8 cellular contexts compared by ENCODE assay signal in the genomic region with DNA sequence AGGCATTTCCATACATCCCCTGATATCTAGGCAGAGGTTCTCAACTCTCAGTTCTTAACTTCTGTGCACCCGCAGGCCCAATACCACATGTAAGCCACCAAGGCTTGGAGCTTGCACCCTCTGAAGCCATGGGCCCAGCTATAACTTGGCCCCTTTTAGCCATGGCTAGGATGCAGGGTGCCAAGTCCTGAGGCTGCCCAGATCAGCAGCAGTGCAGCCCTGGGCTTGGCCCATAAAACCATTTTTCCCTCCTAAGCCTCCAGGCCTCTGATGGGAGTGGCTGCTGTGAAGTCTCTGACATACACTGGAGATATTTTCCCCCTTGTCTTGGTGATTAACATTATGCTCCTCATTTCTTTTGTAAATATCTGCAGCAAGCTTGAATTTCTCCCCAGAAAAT.
"Had no signal": no experiment of that assay in that cellular context is flagged by ENCODE, and none has a peak within 500 bp of the region (broad histone marks: within the 10 kb centered on the region; RNA-seq: fewer than 3 reads in every experiment).

No MANE protein-coding gene starts in this region.

- H3K4me3 ChIP-seq: GM12878 had no signal

- DNase-seq: GDM1, GF-D8 had no signal

- FAIRE-seq: G401.6, GM12878, GM12891, GM12892, GM18507, GM19239 had no signal

- ATAC-seq: GM12878 had no signal
